13 cellular contexts compared by ENCODE assay signal in the genomic region with DNA sequence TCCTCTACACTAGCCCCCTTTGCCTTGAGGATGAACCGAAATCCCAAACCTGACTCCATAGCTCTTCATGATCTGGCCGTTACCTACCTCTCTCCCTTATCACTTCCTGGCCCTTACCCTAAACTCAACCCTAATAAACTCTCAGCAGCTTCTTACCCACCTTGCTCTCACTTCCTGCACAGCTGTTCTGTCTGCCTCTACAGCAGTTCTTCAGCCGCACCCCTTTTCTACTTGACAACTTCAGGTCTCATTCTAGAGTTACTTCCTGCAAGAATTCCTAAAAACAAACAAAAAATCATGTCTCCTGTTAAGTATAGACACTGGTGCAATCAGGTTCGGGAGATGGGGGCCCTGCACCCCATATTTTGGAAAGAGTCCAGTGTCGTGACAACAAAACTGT.
DNase-seq lines count a peak whose midpoint lies in the region; FAIRE-seq and TF ChIP-seq lines count a peak whose summit lies in the region.
"Had no signal": no experiment of that assay in that cellular context is flagged by ENCODE, and none has a peak within 500 bp of the region (broad histone marks: within the 10 kb centered on the region; RNA-seq: fewer than 3 reads in every experiment).

No MANE protein-coding gene starts in this region.

- no peaks in the 10 kb centered on the region for H3K9me3 Mint-ChIP-seq in type B pancreatic cell
- H3K9me3 Mint-ChIP-seq: CD4-positive, alpha-beta T cell had no signal

- no peak overlapping the region for H3K4me3 ChIP-seq in GM12865 (ENCODE audit: low read depth, low read length)
- H3K4me3 ChIP-seq in Jurkat, Clone E6-1 (ENCODE audit: low read length), result no peak overlapping the region
- H3K4me3 ChIP-seq in bronchial epithelial cell (ENCODE audit: low read depth, low read length), result no peak overlapping the region
- H3K4me3 ChIP-seq: BLaER1 treated with 17β-estradiol and CSF1 and Interleukin-3, amounts not matched to agents 10 nM and 100 nM had no signal

- peak overlapping the region; percentile 2 for H3K27ac Mint-ChIP-seq in type B pancreatic cell
- H3K27ac Mint-ChIP-seq: CD4-positive, alpha-beta T cell had no signal

- POLR2A ChIA-PET in HEK293T (lab: Yijun Ruan, JAX), result no interaction called here

- peaks cover 12% of the 10 kb centered on the region for H3K27me3 Mint-ChIP-seq in type B pancreatic cell

- no peak for TF ChIP-seq CTCF in GM12865 (IDR thresholded peaks at IDR 0.05; ENCODE audit: insufficient read depth, low read depth, low read length, missing control alignments)
- TF ChIP-seq CTCF in bronchial epithelial cell (IDR thresholded peaks at IDR 0.05; ENCODE audit: insufficient read depth, low read length, severe bottlenecking), result no peak
- no peak for TF ChIP-seq CTCF in type B pancreatic cell (conservative IDR thresholded peaks at IDR 0.05)

- peaks cover 5% of the 10 kb centered on the region for H3K4me1 Mint-ChIP-seq in type B pancreatic cell (ENCODE audit: unreplicated experiment)

- DNase-seq in GM12865 (ENCODE audit: low read depth) (peak; percentile 8), bronchial epithelial cell (ENCODE audit: low read depth) (no peak), type B pancreatic cell (ENCODE audit: extremely low spot score, unreplicated experiment) (no peak), HEK293T (ENCODE audit: extremely low spot score) (no peak), middle frontal gyrus (ENCODE audit: extremely low spot score, low spot score) (no peak)
- peak; percentile 25 for DNase-seq in Jurkat, Clone E6-1 (ENCODE audit: low read depth, low spot score)
- DNase-seq in stimulated activated naive CD4-positive, alpha-beta T cell (lab: John Stamatoyannopoulos, UW), result no peak
- DNase-seq: ACHN; Calu3; CD4-positive, alpha-beta T cell; DMS 273 treated with DMSO at 0.1 percent for 48 hours had no signal

- FAIRE-seq in bronchial epithelial cell (lab: Jason Lieb, UNC), result peak; percentile 77
- FAIRE-seq: GM12891 had no signal

- CTCF ChIA-PET in HEK293T (lab: Yijun Ruan, JAX), result no interaction called here

- no peaks in the 10 kb centered on the region for H3K27me3 ChIP-seq in bronchial epithelial cell (ENCODE audit: control insufficient read depth, insufficient read depth, low read length)
- H3K27me3 ChIP-seq: BLaER1 treated with 17β-estradiol and CSF1 and Interleukin-3, amounts not matched to agents 10 nM and 100 nM had no signal

- no peaks in the 10 kb centered on the region for H3K36me3 ChIP-seq in bronchial epithelial cell (ENCODE audit: control insufficient read depth, insufficient read depth, low read length)
- H3K36me3 ChIP-seq: BLaER1 treated with 17β-estradiol and CSF1 and Interleukin-3, amounts not matched to agents 10 nM and 100 nM had no signal

- H3K4me3 Mint-ChIP-seq in type B pancreatic cell, result no peak overlapping the region
- H3K4me3 Mint-ChIP-seq: CD4-positive, alpha-beta T cell had no signal

- no peaks in the 10 kb centered on the region for H3K36me3 Mint-ChIP-seq in type B pancreatic cell

TF ChIP-seq in HEK293T, 16 proteins besides CTCF, POLR2A, EP300 and RAD21:
- TF ChIP-seq ARNT (IDR thresholded peaks at IDR 0.05), result no peak
- no peak for TF ChIP-seq NFRKB (IDR thresholded peaks at IDR 0.05)
- no peak for TF ChIP-seq FOXA1 (IDR thresholded peaks at IDR 0.05)
- TF ChIP-seq CTBP1 (IDR thresholded peaks at IDR 0.05; ENCODE audit: borderline replicate concordance), result no peak
- TF ChIP-seq ZNF384 (IDR thresholded peaks at IDR 0.05), result no peak
- no peak for TF ChIP-seq HDGF (IDR thresholded peaks at IDR 0.05; ENCODE audit: borderline replicate concordance)
- TF ChIP-seq ELF4 (IDR thresholded peaks at IDR 0.05), result no peak

Comparison
In these comparisons a context has a peak if more than half of its experiments do, and no peak if none do; other contexts are left out.
1. DNase-seq: peak in GM12865 (single experiment) and Jurkat, Clone E6-1 (single experiment); none in bronchial epithelial cell (single experiment), type B pancreatic cell (single experiment), stimulated activated naive CD4-positive, alpha-beta T cell (0 of 6), HEK293T (single experiment) and middle frontal gyrus (single experiment).